8 cellular contexts compared by ENCODE assay signal in genomic region chr12:49059385-49060232, GRCh38. TPM values are rescaled to one million over a fixed set of nuclear protein-coding genes. Genes with fewer than 3 reads are reported as not detected.
DNase-seq lines count a peak whose midpoint lies in the region; ATAC-seq and TF ChIP-seq lines count a peak whose summit lies in the region.

No MANE protein-coding gene starts in this region.

- H3K4me1 ChIP-seq in thymus (ENCODE audit: control insufficient read depth, insufficient read depth, low read length): peaks cover 42% of the 10 kb centered on the region

- no peak for TF ChIP-seq POLR2A in lower leg skin (IDR thresholded peaks at IDR 0.05)

- H3K36me3 ChIP-seq in thymus (ENCODE audit: control insufficient read depth, insufficient read depth): peaks cover 4% of the 10 kb centered on the region

- peak overlapping the region; percentile 95 for H3K4me3 Mint-ChIP-seq in chondrocyte (ENCODE audit: unreplicated experiment)

- peak; percentile 63 for DNase-seq in NCI-H146 (lab: John Stamatoyannopoulos, UW)
- DNase-seq in NCI-H146 treated with DMSO at 0.1 percent for 48 hours (lab: John Stamatoyannopoulos, UW; ENCODE audit: unreplicated experiment): no peak
- DNase-seq in OCI-M1 (lab: John Stamatoyannopoulos, UW): peak; percentile 55
- DNase-seq in chondrocyte (ENCODE audit: low spot score): no peak
- peak in 1 of 2 donors; percentile 89 for DNase-seq in lower leg skin (ENCODE audit: low spot score in 2 of 2)
- no peak for DNase-seq in GM10266 (ENCODE audit: extremely low spot score)

- peak overlapping the region; percentile 96 for H3K4me3 ChIP-seq in lower leg skin (ENCODE audit: low read depth, poor library complexity, severe bottlenecking)
- peak overlapping the region; percentile 99 for H3K4me3 ChIP-seq in thymus (ENCODE audit: low read length)

- peak overlapping the region; percentile 95 for H3K27ac ChIP-seq in thymus (ENCODE audit: low read depth)

- H3K27ac Mint-ChIP-seq in chondrocyte (ENCODE audit: unreplicated experiment): peak overlapping the region; percentile 93

- peaks cover 1% of the 10 kb centered on the region for H3K9me3 ChIP-seq in thymus (ENCODE audit: control insufficient read depth)

- no peaks in the 10 kb centered on the region for H3K27me3 Mint-ChIP-seq in chondrocyte (ENCODE audit: low read depth)

- 1% methylated on average over 19 to 52 of the region's 74 CpGs for WGBS in lower leg skin, 2 donors
- WGBS in thymus: under 1% methylated on average over 74 of the region's 74 CpGs

- ATAC-seq in HG02610 (IDR thresholded peaks at IDR 0.05; ENCODE audit: unreplicated experiment): peak; percentile 10

- TF ChIP-seq CTCF in chondrocyte (IDR thresholded peaks at IDR 0.05): no peak
- TF ChIP-seq CTCF in lower leg skin (IDR thresholded peaks at IDR 0.05): no peak
- TF ChIP-seq CTCF in GM10266 (IDR thresholded peaks at IDR 0.05; ENCODE audit: control insufficient read depth, insufficient read depth, low read depth, missing control alignments): no peak

- peaks cover 57% of the 10 kb centered on the region for H3K4me1 Mint-ChIP-seq in chondrocyte (ENCODE audit: low read depth)

- no peaks in the 10 kb centered on the region for H3K27me3 ChIP-seq in thymus (ENCODE audit: control insufficient read depth, insufficient read depth)

- H3K9me3 Mint-ChIP-seq in chondrocyte (ENCODE audit: low read depth): no peaks in the 10 kb centered on the region

- intact Hi-C loops in lower leg skin (cut with DNase I; ENCODE audit: low total_unique reads): no loop called here

- peaks cover 8% of the 10 kb centered on the region for H3K36me3 Mint-ChIP-seq in chondrocyte (ENCODE audit: low read depth)

RNA-seq across cellular contexts. Expression of gene KMT2D, which starts 1.0 kb away (rescaled TPM):
- total RNA-seq in chondrocyte (65.4 to 73.8 TPM (median 70.7 TPM) in 3 replicates), lower leg skin (100 to 1,000 TPM in 1 of 4 donors, 10 to 100 TPM in 3; 43.2 to 169 (median 79.6) TPM)
- polyA plus RNA-seq in thymus: 37.4 TPM

RNA-seq across cellular contexts. Expression of gene RHEBL1, which starts 10.2 kb away (rescaled TPM):
- 0.64 to 0.95 TPM in 2 of 3 replicates, not detected in the other for total RNA-seq in chondrocyte
- total RNA-seq in lower leg skin: 1 to 10 TPM; 1.4 to 2.1 (median 1.9) TPM
- polyA plus RNA-seq in thymus: 1.6 TPM

RNA-seq across cellular contexts. Expression of gene DHH, which starts 35.0 kb away (rescaled TPM):
- 0.07 TPM in 1 of 3 replicates, not detected in the others for total RNA-seq in chondrocyte
- total RNA-seq in lower leg skin: under 1 TPM in 3 of 4 donors, not detected in 1; 0.23 to 0.45 (median 0.29) TPM
- polyA plus RNA-seq in thymus: 0.21 TPM

RNA-seq across cellular contexts. Expression of gene PRKAG1, which starts 41.0 kb away (rescaled TPM):
- 61.5 to 77.1 TPM (median 61.7 TPM) in 3 replicates for total RNA-seq in chondrocyte
- total RNA-seq in lower leg skin: 10 to 100 TPM; 30.3 to 57.8 (median 49.2) TPM
- 58.5 TPM for polyA plus RNA-seq in thymus

RNA-seq across cellular contexts. Expression of gene LMBR1L, which starts 51.0 kb away (rescaled TPM):
- total RNA-seq in chondrocyte (37.0 to 47.3 TPM (median 46.9 TPM) in 3 replicates), lower leg skin (100 to 1,000 TPM in 1 of 4 donors, 10 to 100 TPM in 3; 39.7 to 129 (median 49.4) TPM)
- 112 TPM for polyA plus RNA-seq in thymus

Comparison
In these comparisons a context has a peak if more than half of its experiments do, and no peak if none do; other contexts are left out.
1. DNase-seq: peak in NCI-H146 (single experiment) and OCI-M1 (single experiment); none in NCI-H146 treated with DMSO at 0.1 percent for 48 hours (single experiment), chondrocyte (single experiment) and GM10266 (single experiment).